15 cellular contexts compared by ENCODE assay signal in the genomic region with DNA sequence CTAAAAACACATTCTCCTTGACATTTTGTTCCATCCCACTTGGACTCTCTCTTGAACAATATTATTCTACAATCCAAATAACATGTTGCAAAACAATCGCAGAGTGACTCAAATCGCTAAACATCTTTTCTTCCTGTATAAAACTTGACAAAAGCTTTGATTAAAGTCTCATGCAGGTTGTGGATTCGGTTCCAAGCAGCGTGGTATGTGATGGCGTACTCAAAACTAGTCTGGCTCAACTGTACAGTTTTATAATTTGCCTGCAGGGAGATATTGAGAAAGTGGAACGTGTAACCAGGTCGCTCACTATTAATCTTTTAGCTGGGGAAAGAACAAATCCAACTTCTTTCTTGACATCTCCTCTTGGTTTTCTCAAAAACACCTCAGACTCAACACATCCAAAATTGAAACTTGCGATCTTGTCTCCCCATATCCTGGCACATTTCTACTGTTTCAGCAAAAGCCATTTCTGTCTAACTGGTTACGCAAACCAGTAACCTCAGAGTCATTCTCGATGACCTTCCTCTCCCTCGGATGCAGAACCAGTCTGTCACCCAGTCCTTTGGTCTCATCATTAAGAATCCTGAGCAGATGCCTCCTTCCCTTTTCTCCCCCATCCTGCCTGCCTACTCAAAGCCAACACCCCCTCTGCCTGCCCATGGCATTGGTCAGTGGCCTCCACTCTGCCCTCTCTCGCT.
A peak's percentile ranks its signal among the peaks of the same experiment; 100 is the strongest.
DNase-seq lines count a peak whose midpoint lies in the region; ATAC-seq and TF ChIP-seq lines count a peak whose summit lies in the region.
"Had no signal": no experiment of that assay in that cellular context is flagged by ENCODE, and none has a peak within 500 bp of the region (broad histone marks: within the 10 kb centered on the region; RNA-seq: fewer than 3 reads in every experiment).

No MANE protein-coding gene starts in this region.

- no peaks in the 10 kb centered on the region for H3K36me3 ChIP-seq in right atrium auricular region
- no peaks in the 10 kb centered on the region for H3K36me3 ChIP-seq in left ventricle myocardium inferior
- H3K36me3 ChIP-seq in upper lobe of right lung = no peaks in the 10 kb centered on the region

- TF ChIP-seq CTCF in right atrium auricular region (IDR thresholded peaks at IDR 0.05) = no peak
- no peak for TF ChIP-seq CTCF in cardiac fibroblast (IDR thresholded peaks at IDR 0.05; ENCODE audit: low read depth, low read length)
- TF ChIP-seq CTCF in left ventricle myocardium inferior (IDR thresholded peaks at IDR 0.05; ENCODE audit: borderline replicate concordance) = no peak
- TF ChIP-seq CTCF in upper lobe of right lung (IDR thresholded peaks at IDR 0.05) = no peak

- H3K4me3 ChIP-seq in right atrium auricular region (no peak overlapping the region), cardiac fibroblast (replicated peaks in 1 of 2; ENCODE audit: low read depth in 2 of 2, low read length in 2 of 2) (no peak overlapping the region), left ventricle myocardium inferior (peak overlapping the region; percentile 21), upper lobe of right lung (peak overlapping the region; percentile 4)
- H3K4me3 ChIP-seq: dorsolateral prefrontal cortex had no signal

- H3K9me3 ChIP-seq in right atrium auricular region = no peaks in the 10 kb centered on the region
- H3K9me3 ChIP-seq in left ventricle myocardium inferior (replicated peaks) = peaks cover 4% of the 10 kb centered on the region
- H3K9me3 ChIP-seq in upper lobe of right lung = no peaks in the 10 kb centered on the region

- no peaks in the 10 kb centered on the region for H3K27me3 ChIP-seq in right atrium auricular region
- no peaks in the 10 kb centered on the region for H3K27me3 ChIP-seq in left ventricle myocardium inferior (ENCODE audit: low read depth)
- no peaks in the 10 kb centered on the region for H3K27me3 ChIP-seq in upper lobe of right lung
- H3K27me3 ChIP-seq: dorsolateral prefrontal cortex had no signal

- DNase-seq in Right ventricle myocardium superior (no peak), right atrium auricular region (ENCODE audit: low spot score) (no peak), cardiac fibroblast (ENCODE audit: low read depth in 2 of 2) (peak; percentile 55 to 57), left ventricle myocardium inferior (no peak), upper lobe of right lung (no peak), mesenteric fat pad (ENCODE audit: low spot score) (no peak), EL (no peak)
- no peak for DNase-seq in activated CD8-positive, alpha-beta memory T cell treated with anti-CD3 and anti-CD28 coated beads, Interleukin-2, amount 50 U/mL, for 48 hours
- DNase-seq: activated CD4-positive, alpha-beta T cell treated with anti-CD3 and anti-CD28 coated beads for 48 hours; activated CD8-positive, alpha-beta memory T cell treated with anti-CD3 and anti-CD28 coated beads, Interleukin-2, amount 10 ng/mL, durations not matched to agents 7 days and 5 days; dorsolateral prefrontal cortex; NCI-H1436 treated with DMSO at 0.1 percent for 48 hours; NCI-H524 treated with DMSO at 0.1 percent for 48 hours; stimulated activated CD4-positive, alpha-beta T cell treated with anti-CD3 and anti-CD28 coated beads, Interleukin-15, amount 100 ng/mL, for 24 hours; substantia nigra had no signal

- H3K4me1 ChIP-seq in right atrium auricular region (no peaks in the 10 kb centered on the region), left ventricle myocardium inferior (peaks cover 20% of the 10 kb centered on the region), upper lobe of right lung (no peaks in the 10 kb centered on the region)

- ATAC-seq in Right ventricle myocardium superior (ENCODE audit: poor library complexity) (peak; percentile 60), upper lobe of right lung (peak; percentile 58)
- ATAC-seq: activated CD8-positive, alpha-beta memory T cell treated with anti-CD3 and anti-CD28 coated beads, Interleukin-2, amount 10 ng/mL, durations not matched to agents 7 days and 5 days had no signal

- intact Hi-C loops in Right ventricle myocardium superior (cut with DNase I) (no loop called here), left ventricle myocardium inferior (cut with micrococcal nuclease) (no loop called here), upper lobe of right lung (cut with DNase I) (no loop called here)

- H3K27ac ChIP-seq in right atrium auricular region (peak overlapping the region in 1 of 2 donors; percentile 67), left ventricle myocardium inferior (replicated peaks) (peak overlapping the region; percentile 72), upper lobe of right lung (peak overlapping the region; percentile 48)

Comparison
In these comparisons a context has a peak if more than half of its experiments do, and no peak if none do; other contexts are left out.
1. H3K4me3 ChIP-seq: peak in left ventricle myocardium inferior (single experiment) and upper lobe of right lung (single experiment); none in right atrium auricular region (0 of 2) and cardiac fibroblast (0 of 2).
2. DNase-seq: peak in cardiac fibroblast (2 of 2); none in Right ventricle myocardium superior (single experiment), right atrium auricular region (single experiment), left ventricle myocardium inferior (single experiment), upper lobe of right lung (single experiment), mesenteric fat pad (single experiment), EL (single experiment) and activated CD8-positive, alpha-beta memory T cell treated with anti-CD3 and anti-CD28 coated beads, Interleukin-2, amount 50 U/mL, for 48 hours (single experiment).